Comparison of ENCODE assay signal across 26 cellular contexts in genomic region chr17:60665602-60666001, GRCh38.
"Had no signal": no experiment of that assay in that cellular context is flagged by ENCODE, and none has a peak within 500 bp of the region (broad histone marks: within the 10 kb centered on the region; RNA-seq: fewer than 3 reads in every experiment).

No MANE protein-coding gene starts in this region.

- H3K27ac Mint-ChIP-seq: activated naive CD8-positive, alpha-beta T cell; stimulated activated naive B cell treated with anti-CD40 and anti-IgM and Interleukin-4, amounts not matched to agents 10 μg/mL and 1 μg/mL and 100 μg/mL, for 72 hours had no signal

- H3K4me1 Mint-ChIP-seq: neural crest cell had no signal

- H3K27me3 Mint-ChIP-seq: activated naive CD8-positive, alpha-beta T cell; stimulated activated naive B cell treated with anti-CD40 and anti-IgM and Interleukin-4, amounts not matched to agents 10 μg/mL and 1 μg/mL and 100 μg/mL, for 72 hours had no signal

- H3K36me3 ChIP-seq: cardiac muscle cell had no signal

- H3K4me3 Mint-ChIP-seq: activated naive CD8-positive, alpha-beta T cell; neural crest cell; stimulated activated naive B cell treated with anti-CD40 and anti-IgM and Interleukin-4, amounts not matched to agents 10 μg/mL and 1 μg/mL and 100 μg/mL, for 72 hours had no signal

- H3K4me1 ChIP-seq: body of pancreas, colonic mucosa, heart left ventricle, left ventricle myocardium inferior, parathyroid adenoma, psoas muscle, stomach, suprapubic skin, tibial nerve had no signal

- H3K4me3 ChIP-seq: body of pancreas, cardiac muscle cell, colonic mucosa, heart left ventricle, left ventricle myocardium inferior, lung, psoas muscle, stomach, suprapubic skin, tibial nerve had no signal

- H3K27ac ChIP-seq: body of pancreas, cardiac muscle cell, colonic mucosa, heart left ventricle, left ventricle myocardium inferior, parathyroid adenoma, psoas muscle, stomach, suprapubic skin, tibial nerve had no signal

- H3K27me3 ChIP-seq: body of pancreas, cardiac muscle cell, colonic mucosa, heart left ventricle, stomach, suprapubic skin, tibial nerve had no signal

- DNase-seq: activated CD4-positive, alpha-beta T cell treated with anti-CD3 and anti-CD28 coated beads for 4 hours; activated CD4-positive, alpha-beta T cell treated with anti-CD3 and anti-CD28 coated beads, Interleukin-2, amount 50 U/mL, for 4 hours; activated effector memory CD4-positive, alpha-beta T cell treated with Interleukin-2 at 50 U/mL for 16 hours; activated naive CD4-positive, alpha-beta T cell treated with Interleukin-2 at 50 U/mL for 16 hours; activated T-cell treated with anti-CD3 and anti-CD28 coated beads for 4 hours; aorta; body of pancreas; cerebellar nuclear complex; colonic mucosa; effector CD8-positive, alpha-beta T cell; heart left ventricle; left ventricle myocardium inferior; mesendoderm; occipital lobe; psoas muscle; stimulated activated CD4-positive, alpha-beta T cell treated with anti-CD3 and anti-CD28 coated beads, Interleukin-15, amount 100 ng/mL, for 24 hours; stimulated activated CD4-positive, alpha-beta T cell treated with anti-CD3 and anti-CD28 coated beads, Interleukin-2, amount 100 ng/mL, for 24 hours; stimulated activated naive B cell treated with anti-CD40 and anti-IgM and Interleukin-4, amounts not matched to agents 10 μg/mL and 1 μg/mL and 100 μg/mL, for 72 hours; stomach had no signal

- H3K9me3 ChIP-seq: body of pancreas, colonic mucosa, heart left ventricle, left ventricle myocardium inferior, psoas muscle, stomach, suprapubic skin, tibial nerve had no signal

- ATAC-seq: body of pancreas; heart left ventricle; psoas muscle; stimulated activated naive B cell treated with anti-CD40 and anti-IgM and Interleukin-4, amounts not matched to agents 10 μg/mL and 1 μg/mL and 100 μg/mL, for 72 hours had no signal

- H3K9ac ChIP-seq: parathyroid adenoma had no signal

- H3K9me3 Mint-ChIP-seq: neural crest cell; stimulated activated naive B cell treated with anti-CD40 and anti-IgM and Interleukin-4, amounts not matched to agents 10 μg/mL and 1 μg/mL and 100 μg/mL, for 72 hours had no signal
